ENCODE assay signal across 25 cellular contexts in genomic region chr12:95538656-95539055, GRCh38.
"Had no signal": no experiment of that assay in that cellular context is flagged by ENCODE, and none has a peak within 500 bp of the region (broad histone marks: within the 10 kb centered on the region; RNA-seq: fewer than 3 reads in every experiment).

No MANE protein-coding gene starts in this region.

- H3K4me3 Mint-ChIP-seq: activated naive CD8-positive, alpha-beta T cell; activated T-cell treated with anti-CD3 and anti-CD28 coated beads, Interleukin-2, amount 50 U/mL, for 4 hours; effector memory CD8-positive, alpha-beta T cell; natural killer cell treated with Interleukin-12 subunit alpha and Interleukin-12 subunit beta and Interleukin-15 and Interleukin-18, amount 100 ng/mL, for 72 hours; T-cell; T-helper 2 cell treated with Interferon-gamma antibody and Interleukin-4, amounts not matched to agents 5 μg/mL and 100 μg/mL, for 36 hours had no signal

- H3K36me3 ChIP-seq: esophagus squamous epithelium, gastrocnemius medialis, left ventricle myocardium inferior had no signal

- H3K4me3 ChIP-seq: esophagus squamous epithelium, gastrocnemius medialis, left ventricle myocardium inferior had no signal

- H3K27ac Mint-ChIP-seq: activated naive CD8-positive, alpha-beta T cell; activated T-helper 2 cell treated with anti-CD3 and anti-CD28 coated beads, Interferon-gamma antibody, Interleukin-2, Interleukin-4, amounts not matched to agents 10 μg/mL and 5 μg/mL and 100 μg/mL, durations not matched to agents 14 hours and 24 hours and 36 hours; effector memory CD8-positive, alpha-beta T cell; natural killer cell treated with Interleukin-12 subunit alpha and Interleukin-12 subunit beta and Interleukin-15 and Interleukin-18, amount 100 ng/mL, for 72 hours; T-cell; T-helper 2 cell treated with Interferon-gamma antibody and Interleukin-4, amounts not matched to agents 5 μg/mL and 100 μg/mL, for 36 hours had no signal

- H3K27me3 ChIP-seq: esophagus squamous epithelium, gastrocnemius medialis had no signal

- H3K9me3 ChIP-seq: esophagus squamous epithelium, gastrocnemius medialis, left ventricle myocardium inferior had no signal

- H3K27me3 Mint-ChIP-seq: activated naive CD8-positive, alpha-beta T cell; T-cell had no signal

- H2AFZ ChIP-seq: parathyroid adenoma had no signal

- H3K27ac ChIP-seq: esophagus squamous epithelium, gastrocnemius medialis, left ventricle myocardium inferior, parathyroid adenoma, VCaP had no signal

- ATAC-seq: activated T-cell treated with anti-CD3 and anti-CD28 coated beads, Interleukin-2, amount 50 U/mL, for 4 hours; effector memory CD8-positive, alpha-beta T cell; gastrocnemius medialis; natural killer cell treated with Interleukin-12 subunit alpha and Interleukin-12 subunit beta and Interleukin-15 and Interleukin-18, amount 100 ng/mL, for 72 hours; right cardiac atrium; stimulated activated naive CD8-positive, alpha-beta T cell treated with anti-CD3 and anti-CD28 coated beads, Interleukin-15, Interleukin-2, amounts not matched to agents 100 U/mL and 50 U/mL, for 24 hours; T-cell had no signal

- H3K9me3 Mint-ChIP-seq: activated T-cell treated with anti-CD3 and anti-CD28 coated beads, Interleukin-2, amount 50 U/mL, for 4 hours; activated T-helper 2 cell treated with anti-CD3 and anti-CD28 coated beads, Interferon-gamma antibody, Interleukin-2, Interleukin-4, amounts not matched to agents 10 μg/mL and 5 μg/mL and 100 μg/mL, durations not matched to agents 14 hours and 24 hours and 36 hours; effector memory CD8-positive, alpha-beta T cell; natural killer cell treated with Interleukin-12 subunit alpha and Interleukin-12 subunit beta and Interleukin-15 and Interleukin-18, amount 100 ng/mL, for 72 hours; T-cell; T-helper 2 cell treated with Interferon-gamma antibody and Interleukin-4, amounts not matched to agents 5 μg/mL and 100 μg/mL, for 36 hours had no signal

- DNase-seq: activated CD4-positive, alpha-beta T cell treated with anti-CD3 and anti-CD28 coated beads, Interleukin-2, amount 50 U/mL, for 1 hour; activated CD4-positive, CD25-positive, alpha-beta regulatory T cell treated with anti-CD3 and anti-CD28 coated beads, Interleukin-2, amount 50 U/mL, for 72 hours; activated CD8-positive, alpha-beta memory T cell treated with anti-CD3 and anti-CD28 coated beads for 24 hours; activated CD8-positive, alpha-beta memory T cell treated with anti-CD3 and anti-CD28 coated beads, Interleukin-2, amount 50 U/mL, for 4 hours; activated naive CD4-positive, alpha-beta T cell; activated T-cell treated with anti-CD3 and anti-CD28 coated beads, Interleukin-2, amount 50 U/mL, for 4 hours; central memory CD4-positive, alpha-beta T cell; dermis blood vessel endothelial cell; effector memory CD8-positive, alpha-beta T cell; esophagus squamous epithelium; gastrocnemius medialis; hippocampal formation; left ventricle myocardium inferior; mammary epithelial cell; nucleus accumbens; right cardiac atrium; stimulated activated CD4-positive, alpha-beta T cell treated with anti-CD3 and anti-CD28 coated beads, Interleukin-4, amount 100 ng/mL, for 24 hours; stimulated activated naive CD8-positive, alpha-beta T cell treated with anti-CD3 and anti-CD28 coated beads, Interleukin-15, Interleukin-2, amounts not matched to agents 100 U/mL and 50 U/mL, for 24 hours; T-cell had no signal

- H3K36me3 Mint-ChIP-seq: activated naive CD8-positive, alpha-beta T cell; natural killer cell treated with Interleukin-12 subunit alpha and Interleukin-12 subunit beta and Interleukin-15 and Interleukin-18, amount 100 ng/mL, for 72 hours had no signal

- H3K4me1 ChIP-seq: gastrocnemius medialis, left ventricle myocardium inferior, parathyroid adenoma had no signal

- H3K9ac ChIP-seq: parathyroid adenoma had no signal

- H3K79me2 ChIP-seq: parathyroid adenoma had no signal
